ENCODE assay signal across 11 cellular contexts in the genomic region with DNA sequence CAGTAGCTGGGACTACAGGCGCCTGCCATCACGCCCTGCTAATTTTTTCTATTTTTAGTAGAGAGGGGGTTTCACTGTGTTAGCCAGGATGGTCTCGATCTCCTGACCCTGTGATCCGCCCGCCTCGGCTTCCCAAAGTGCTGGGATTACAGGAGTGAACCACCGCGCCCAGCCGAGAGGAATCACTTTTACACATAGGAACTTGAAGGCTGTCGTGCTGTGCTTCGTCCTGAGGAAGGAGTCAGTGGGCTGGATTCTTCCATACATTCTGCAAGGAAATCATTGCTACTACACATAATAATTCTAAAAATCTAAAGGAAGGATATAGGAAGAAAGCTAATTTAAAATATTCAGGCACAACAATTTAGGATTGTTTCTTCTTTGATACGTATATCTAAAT. TPM values are rescaled to one million over a fixed set of nuclear protein-coding genes. Genes with fewer than 3 reads are reported as not detected.
DNase-seq lines count a peak whose midpoint lies in the region; ATAC-seq and TF ChIP-seq lines count a peak whose summit lies in the region.
"Had no signal": no experiment of that assay in that cellular context is flagged by ENCODE, and none has a peak within 500 bp of the region (broad histone marks: within the 10 kb centered on the region; RNA-seq: fewer than 3 reads in every experiment).

No MANE protein-coding gene starts in this region.

- no peak overlapping the region for H4K8ac ChIP-seq in mesendoderm (ENCODE audit: low read depth, low read length)

- H3K9me2 ChIP-seq in GM23338 (ENCODE audit: insufficient read depth) (no peaks in the 10 kb centered on the region), OCI-LY7 (ENCODE audit: insufficient read depth, low read length) (no peaks in the 10 kb centered on the region)

- H2AFZ ChIP-seq in GM23338 (no peak overlapping the region), OCI-LY7 (ENCODE audit: low read length) (peak overlapping the region; percentile 88; the same call in 1 of the 2 replicates)

- no peaks in the 10 kb centered on the region; the same call in 2 of the 3 replicates for H3K9me3 Mint-ChIP-seq in GM23338

- H3K4me1 Mint-ChIP-seq in GM23338, result no peaks in the 10 kb centered on the region

- H3K36me3 Mint-ChIP-seq in GM23338 (ENCODE audit: low read depth), result no peaks in the 10 kb centered on the region
- H3K36me3 Mint-ChIP-seq: CD4-positive, alpha-beta memory T cell had no signal

- no peak overlapping the region for H3K4ac ChIP-seq in mesendoderm (ENCODE audit: low read depth, low read length)

- peaks cover 64% of the 10 kb centered on the region for H3K4me1 ChIP-seq in BLaER1
- H3K4me1 ChIP-seq in GM23338 (ENCODE audit: insufficient read depth), result no peaks in the 10 kb centered on the region
- peaks cover 63% of the 10 kb centered on the region for H3K4me1 ChIP-seq in OCI-LY7 (ENCODE audit: insufficient read depth, low read length, poor library complexity, severe bottlenecking)
- H3K4me1 ChIP-seq in mesendoderm (ENCODE audit: control insufficient read depth, low read depth, low read length), result no peaks in the 10 kb centered on the region

- H3K27ac Mint-ChIP-seq in GM23338, result no peak overlapping the region

- ATAC-seq in GM23338 (peak; percentile 53), GM18517 (IDR thresholded peaks at IDR 0.05; ENCODE audit: unreplicated experiment) (no peak), GM21576 (IDR thresholded peaks at IDR 0.05; ENCODE audit: unreplicated experiment) (no peak), GM19463 (IDR thresholded peaks at IDR 0.05; ENCODE audit: unreplicated experiment) (no peak)

- H3K4me2 ChIP-seq in BLaER1 (peak overlapping the region; percentile 83), GM23338 (no peak overlapping the region), OCI-LY7 (ENCODE audit: low read length) (peak overlapping the region; percentile 48; the same call in 1 of the 2 replicates), mesendoderm (ENCODE audit: low read length) (no peak overlapping the region)

- H3K27me3 Mint-ChIP-seq in GM23338 (ENCODE audit: insufficient read depth, low read depth, poor library complexity), result no peaks in the 10 kb centered on the region

- H3K27me3 ChIP-seq in BLaER1 (no peaks in the 10 kb centered on the region), GM23338 (ENCODE audit: insufficient read depth) (no peaks in the 10 kb centered on the region), mesendoderm (ENCODE audit: insufficient read depth, low read length, poor library complexity) (no peaks in the 10 kb centered on the region)

- H3K36me3 ChIP-seq in BLaER1 (no peaks in the 10 kb centered on the region), GM23338 (ENCODE audit: insufficient read depth) (no peaks in the 10 kb centered on the region), OCI-LY7 (ENCODE audit: insufficient read depth, low read length) (no peaks in the 10 kb centered on the region), mesendoderm (ENCODE audit: control insufficient read depth, insufficient read depth, low read length) (no peaks in the 10 kb centered on the region)

- no peak overlapping the region for H3K23ac ChIP-seq in mesendoderm (ENCODE audit: low read length)

- H3K9ac ChIP-seq in BLaER1 (peak overlapping the region; percentile 46; the same call in 1 of the 2 replicates), mesendoderm (ENCODE audit: low read length) (no peak overlapping the region)

- no CpG with 5 or more reads among the region's 12 CpGs for WGBS in mesendoderm (ENCODE audit: extremely low coverage, insufficient coverage, low lambda C conversion rate)

- POLR2A ChIA-PET in OCI-LY7 (lab: Charles Lee), result interaction anchor here (1.3 to 12.9 kb wide), 4 partner anchors 13 to 226 kb away, joined by 3 to 293 read pairs (median 42); a partner anchor contains a TSS

- no peaks in the 10 kb centered on the region for H3K79me2 ChIP-seq in GM23338 (replicated peaks; ENCODE audit: insufficient read depth)
- H3K79me2 ChIP-seq in OCI-LY7 (ENCODE audit: insufficient read depth, low read depth, low read length), result no peaks in the 10 kb centered on the region
- no peaks in the 10 kb centered on the region for H3K79me2 ChIP-seq in mesendoderm (ENCODE audit: control insufficient read depth, insufficient read depth, low read length)

- no peaks in the 10 kb centered on the region for H3K79me1 ChIP-seq in mesendoderm (ENCODE audit: low read length)

- no peak overlapping the region for H3K18ac ChIP-seq in mesendoderm (ENCODE audit: low read length)

- TF ChIP-seq CTCF in GM23338 (conservative IDR thresholded peaks at IDR 0.05; ENCODE audit: low read depth in 2 of 2), result no peak
- no peak for TF ChIP-seq CTCF in OCI-LY7 (conservative IDR thresholded peaks at IDR 0.05; ENCODE audit: low read length)

- H4K5ac ChIP-seq in mesendoderm (ENCODE audit: low read length), result no peak overlapping the region

- H3K4me3 Mint-ChIP-seq in GM23338, result no peak overlapping the region

- no peak overlapping the region for H2BK15ac ChIP-seq in mesendoderm (replicated peaks; ENCODE audit: low read depth)

- no peak overlapping the region for H2BK120ac ChIP-seq in mesendoderm (ENCODE audit: low read depth, low read length)

- H3K56ac ChIP-seq in mesendoderm (ENCODE audit: low read length), result no peak overlapping the region

- no peak overlapping the region for H2AK5ac ChIP-seq in mesendoderm (ENCODE audit: low read length)

- CTCF ChIA-PET in OCI-LY7 (lab: Charles Lee; ENCODE audit: unreplicated experiment), result interaction anchor here (0.7 to 1.2 kb wide), 2 partner anchors 197 to 222 kb away, joined by 3 to 4 read pairs; no protein-coding TSS in a partner anchor

- intact Hi-C loops in OCI-LY7 (cut with micrococcal nuclease; ENCODE audit: unreplicated experiment), result loop anchor here (1.0 to 2.0 kb wide), 4 partner anchors 21 to 276 kb away; no protein-coding TSS in a partner anchor

- H3F3A ChIP-seq in GM23338 (replicated peaks; ENCODE audit: low read depth), result no peaks in the 10 kb centered on the region

- no TSS peak for BruUV-seq in OCI-LY7 (replicated peaks; lab: Mats Ljungman, UMichigan)

- H3K4me3 ChIP-seq in BLaER1 (peak overlapping the region; percentile 47), GM23338 (no peak overlapping the region), OCI-LY7 (ENCODE audit: low read depth, low read length, poor library complexity, severe bottlenecking) (no peak overlapping the region), mesendoderm (ENCODE audit: low read length) (no peak overlapping the region)
- H3K4me3 ChIP-seq: K562 had no signal

- H4K20me1 ChIP-seq in BLaER1, result no peaks in the 10 kb centered on the region
- H4K20me1 ChIP-seq in GM23338 (replicated peaks; ENCODE audit: insufficient read depth), result no peaks in the 10 kb centered on the region
- H4K20me1 ChIP-seq in OCI-LY7 (ENCODE audit: insufficient read depth, low read length), result no peaks in the 10 kb centered on the region

- H2BK5ac ChIP-seq in mesendoderm (ENCODE audit: low read length), result no peak overlapping the region

- peak overlapping the region; percentile 32; the same call in 1 of the 2 replicates for H3K27ac ChIP-seq in BLaER1
- H3K27ac ChIP-seq in GM23338 (ENCODE audit: low read depth), result no peak overlapping the region
- H3K27ac ChIP-seq in OCI-LY7 (ENCODE audit: low read depth, low read length, poor library complexity, severe bottlenecking), result no peak overlapping the region
- H3K27ac ChIP-seq in mesendoderm (ENCODE audit: low read depth, low read length), result no peak overlapping the region
- H3K27ac ChIP-seq: C4-2B had no signal

- H3K9me3 ChIP-seq in BLaER1 (no peaks in the 10 kb centered on the region), OCI-LY7 (ENCODE audit: low read length) (peaks cover 10% of the 10 kb centered on the region)

- DNase-seq in GM23338 (ENCODE audit: low spot score) (peak; percentile 18), OCI-LY7 (ENCODE audit: low spot score) (no peak), mesendoderm (peak; percentile 11), SIG-M5 (lab: John Stamatoyannopoulos, UW) (no peak)

TF ChIP-seq in GM23338, 12 proteins besides CTCF, POLR2A, EP300 and RAD21 (continues in another document):
- TF ChIP-seq JUNB (IDR thresholded peaks at IDR 0.05; ENCODE audit: unreplicated experiment) (no peak), NANOG (IDR thresholded peaks at IDR 0.05; ENCODE audit: borderline replicate concordance) (no peak), STAT1 (IDR thresholded peaks at IDR 0.05; ENCODE audit: unreplicated experiment) (no peak), EZH2 (IDR thresholded peaks at IDR 0.05; ENCODE audit: low read depth, unreplicated experiment) (no peak), POLR2AphosphoS5 (IDR thresholded peaks at IDR 0.05; ENCODE audit: low read depth) (no peak)

RNA-seq across cellular contexts. Expression of a gene that starts 48.8 kb away (rescaled TPM):
- not detected in 2 replicates for total RNA-seq in GM23338 (2014; rRNA removed; shearing (Covaris generic))
- polyA plus RNA-seq in GM23338 (2016; fragmentation: Nextera tagmentation; extraction: Ambion mirVana), result not detected in 2 replicates
- not detected in 2 replicates for total RNA-seq in OCI-LY7 (2014; rRNA removed; shearing (Covaris generic))
- total RNA-seq in OCI-LY7 (2022), result not detected in 2 replicates
- polyA plus RNA-seq in mesendoderm (2013, experiment 1 of 2), result not detected
- not detected for polyA plus RNA-seq in mesendoderm (2013, experiment 2 of 2)
- total RNA-seq: CD4-positive, alpha-beta memory T cell; K562 had no signal
- polyA plus RNA-seq: CD4-positive, alpha-beta memory T cell; K562 had no signal

Comparison
In these comparisons a context has a peak if more than half of its experiments do, and no peak if none do; other contexts are left out.
1. H3K4me2 ChIP-seq: peak in BLaER1 (single experiment) and OCI-LY7 (single experiment); none in GM23338 (single experiment) and mesendoderm (single experiment).
2. DNase-seq: peak in GM23338 (single experiment) and mesendoderm (single experiment); none in OCI-LY7 (single experiment) and SIG-M5 (single experiment).